Comparison of ENCODE assay signal across 8 cellular contexts in genomic region chr22:29267462-29267857, GRCh38. TPM values are rescaled to one million over a fixed set of nuclear protein-coding genes. Genes with fewer than 3 reads are reported as not detected.
DNase-seq lines count a peak whose midpoint lies in the region; ATAC-seq and TF ChIP-seq lines count a peak whose summit lies in the region.

No MANE protein-coding gene starts in this region.

- intact Hi-C loops in transverse colon (cut with DNase I; ENCODE audit: low total_unique reads): no loop called here

- no peak for TF ChIP-seq POLR2A in transverse colon (IDR thresholded peaks at IDR 0.05)

- peaks cover 0 to 6% (median 2%) of the 10 kb centered on the region in 4 donors for H3K36me3 ChIP-seq in transverse colon

- no peaks in the 10 kb centered on the region for H3K9me3 Mint-ChIP-seq in activated T-cell treated with anti-CD3 and anti-CD28 coated beads, Interleukin-2, amount 50 U/mL, for 72 hours
- H3K9me3 Mint-ChIP-seq in activated naive CD8-positive, alpha-beta T cell (ENCODE audit: low read depth): no peaks in the 10 kb centered on the region

- 0% methylated on average over 31 of the region's 32 CpGs; no CpG with 5 or more reads in 1 of the 2 donors for WGBS in transverse colon (ENCODE audit: low coverage in 1 of 2), 2 donors

- H3K27ac Mint-ChIP-seq in activated T-cell treated with anti-CD3 and anti-CD28 coated beads, Interleukin-2, amount 50 U/mL, for 72 hours: peak overlapping the region; percentile 93
- peak overlapping the region; percentile 100 for H3K27ac Mint-ChIP-seq in activated naive CD8-positive, alpha-beta T cell

- peak overlapping the region; percentile 100 for H3K27ac ChIP-seq in layer of hippocampus (ENCODE audit: low read depth, low read length)
- peak overlapping the region; percentile 97 to 100 (median 100) for H3K27ac ChIP-seq in transverse colon

- no peak for ATAC-seq in activated T-cell treated with anti-CD3 and anti-CD28 coated beads, Interleukin-2, amount 50 U/mL, for 72 hours (replicated peaks in 1 of 2)
- ATAC-seq in HG02642 (IDR thresholded peaks at IDR 0.05; ENCODE audit: poor library complexity, unreplicated experiment): no peak

- no peak for TF ChIP-seq EP300 in transverse colon (IDR thresholded peaks at IDR 0.05; ENCODE audit: low read depth)

- in situ Hi-C loops in transverse colon (cut with MboI; ENCODE audit: low pct_ligation_motif_present in 1 of 4, low pct_unique_long_range_greater_than_20kb in 1 of 4, low sequenced_read_pairs in 3 of 4): no loop called here

- TF ChIP-seq CTCF in transverse colon (IDR thresholded peaks at IDR 0.05): peak in 1 of 5 experiments; percentile 13

- peak overlapping the region; percentile 84 to 97 (median 90) for H3K4me3 ChIP-seq in transverse colon

- no peak for DNase-seq in activated T-cell treated with anti-CD3 and anti-CD28 coated beads, Interleukin-2, amount 50 U/mL, for 72 hours
- DNase-seq in activated T-cell treated with anti-CD3 and anti-CD28 coated beads for 4 hours: no peak
- no peak for DNase-seq in transverse colon
- no peak for DNase-seq in NCI-H226
- no peak for DNase-seq in NCI-H446 treated with DMSO at 0.1 percent for 48 hours (lab: John Stamatoyannopoulos, UW)

- H3K4me1 ChIP-seq in transverse colon: peaks cover 25 to 50% (median 45%) of the 10 kb centered on the region in 4 donors

- H3K27me3 ChIP-seq in layer of hippocampus (ENCODE audit: control insufficient read depth, insufficient read depth, low read length): no peaks in the 10 kb centered on the region
- no peaks in the 10 kb centered on the region for H3K27me3 ChIP-seq in transverse colon

- H3K27me3 Mint-ChIP-seq in activated T-cell treated with anti-CD3 and anti-CD28 coated beads, Interleukin-2, amount 50 U/mL, for 72 hours (ENCODE audit: low read depth): no peaks in the 10 kb centered on the region
- H3K27me3 Mint-ChIP-seq in activated naive CD8-positive, alpha-beta T cell: no peaks in the 10 kb centered on the region

- no peaks in the 10 kb centered on the region for H3K9me3 ChIP-seq in transverse colon

- peaks cover 48% of the 10 kb centered on the region for H3K4me1 Mint-ChIP-seq in activated T-cell treated with anti-CD3 and anti-CD28 coated beads, Interleukin-2, amount 50 U/mL, for 72 hours (ENCODE audit: low read depth)
- H3K4me1 Mint-ChIP-seq in activated naive CD8-positive, alpha-beta T cell (ENCODE audit: low read depth): peaks cover 42% of the 10 kb centered on the region

- peak overlapping the region; percentile 81 to 98 for H3K4me3 Mint-ChIP-seq in activated T-cell treated with anti-CD3 and anti-CD28 coated beads, Interleukin-2, amount 50 U/mL, for 72 hours
- peak overlapping the region; percentile 95 for H3K4me3 Mint-ChIP-seq in activated naive CD8-positive, alpha-beta T cell

- peaks cover 13 to 26% of the 10 kb centered on the region in 2 donors for H3K36me3 Mint-ChIP-seq in activated T-cell treated with anti-CD3 and anti-CD28 coated beads, Interleukin-2, amount 50 U/mL, for 72 hours (ENCODE audit: insufficient read depth in 2 of 2)
- H3K36me3 Mint-ChIP-seq in activated naive CD8-positive, alpha-beta T cell: peaks cover 24% of the 10 kb centered on the region

RNA-seq across cellular contexts. Expression of gene RHBDD3, which starts 0.3 kb away (rescaled TPM):
- 10 to 100 TPM; 22.4 to 29.4 TPM for total RNA-seq in activated T-cell treated with anti-CD3 and anti-CD28 coated beads, Interleukin-2, amount 50 U/mL, for 72 hours
- 100 to 1,000 TPM in 1 of 4 donors, 10 to 100 TPM in 3; 20.9 to 131 (median 31.5) TPM for total RNA-seq in transverse colon

RNA-seq across cellular contexts. Expression of gene EWSR1, which starts 0.6 kb away (rescaled TPM):
- total RNA-seq in activated T-cell treated with anti-CD3 and anti-CD28 coated beads, Interleukin-2, amount 50 U/mL, for 72 hours: 100 to 1,000 TPM; 279 to 285 TPM
- 100 to 1,000 TPM; 196 to 318 (median 205) TPM for total RNA-seq in transverse colon

RNA-seq across cellular contexts. Expression of gene GAS2L1, which starts 39.0 kb away (rescaled TPM):
- total RNA-seq in activated T-cell treated with anti-CD3 and anti-CD28 coated beads, Interleukin-2, amount 50 U/mL, for 72 hours: under 1 TPM; 0.41 to 0.79 TPM
- total RNA-seq in transverse colon: 10 to 100 TPM; 21.1 to 81.0 (median 43.6) TPM

RNA-seq across cellular contexts. Expression of gene RASL10A, which starts 48.0 kb away (rescaled TPM):
- under 1 TPM in 1 of 2 donors, not detected in 1; 0.84 TPM for total RNA-seq in activated T-cell treated with anti-CD3 and anti-CD28 coated beads, Interleukin-2, amount 50 U/mL, for 72 hours
- total RNA-seq in transverse colon: 1 to 10 TPM in 3 of 4 donors, not detected in 1; 1.2 to 5.0 (median 2.4) TPM

Comparison
In these comparisons a context has a peak if more than half of its experiments do, and no peak if none do; other contexts are left out.
1. RNA of gene GAS2L1, which starts 39.0 kb away (total RNA-seq): 21.1 to 81.0 TPM in transverse colon; 0.41 to 0.79 TPM in activated T-cell treated with anti-CD3 and anti-CD28 coated beads, Interleukin-2, amount 50 U/mL, for 72 hours; every median in the first group is over 10 times any median in the second.